Comparison of ENCODE assay signal across 22 cellular contexts in the genomic region with DNA sequence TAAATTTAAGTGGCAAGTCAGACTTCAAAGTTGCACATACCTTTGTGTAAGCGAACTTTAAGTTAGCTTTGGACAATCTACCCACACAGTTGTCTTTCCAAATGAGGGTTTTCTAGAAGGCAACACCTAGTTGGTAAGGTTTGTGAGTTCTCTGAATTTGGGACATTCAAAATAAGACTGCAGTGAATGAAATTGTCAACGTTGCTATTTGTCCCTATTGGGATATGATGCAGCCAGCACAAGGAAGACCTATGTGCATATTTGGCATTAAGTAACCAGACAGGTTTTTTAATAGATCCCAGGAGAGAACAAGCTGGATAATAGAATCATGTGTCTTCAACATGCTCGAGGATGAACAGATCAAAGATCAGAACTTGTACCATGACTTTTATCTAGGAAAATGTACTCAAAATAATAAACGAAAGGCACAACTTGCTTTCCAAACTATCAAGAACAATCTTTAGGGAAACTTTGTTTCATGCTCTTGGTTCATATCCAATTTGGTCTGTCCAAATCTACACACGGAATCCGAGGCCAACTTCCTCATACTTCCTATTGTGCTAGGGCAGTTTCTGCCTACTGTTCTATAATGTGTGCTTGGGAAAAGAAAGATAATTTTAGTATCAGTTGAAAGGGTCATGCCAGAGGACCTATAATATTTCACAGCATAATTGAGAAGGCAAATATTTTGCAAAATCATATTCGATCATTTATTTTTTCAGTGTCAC.
"Had no signal": no experiment of that assay in that cellular context is flagged by ENCODE, and none has a peak within 500 bp of the region (broad histone marks: within the 10 kb centered on the region; RNA-seq: fewer than 3 reads in every experiment).

No MANE protein-coding gene starts in this region.

- H3K27me3 ChIP-seq: brain microvascular endothelial cell, gastrocnemius medialis, neutrophil, right lobe of liver, uterus had no signal

- H3K4me1 ChIP-seq: gastrocnemius medialis, left ventricle myocardium inferior, right lobe of liver, uterus had no signal

- H3K9me3 ChIP-seq: gastrocnemius medialis, left ventricle myocardium inferior, mucosa of descending colon, neutrophil, right lobe of liver, uterus had no signal

- H3K36me3 ChIP-seq: brain microvascular endothelial cell, gastrocnemius medialis, left ventricle myocardium inferior, neutrophil, right lobe of liver, uterus had no signal

- ATAC-seq: gastrocnemius medialis, mucosa of descending colon, T-helper 17 cell had no signal

- DNase-seq: activated CD4-positive, alpha-beta memory T cell treated with anti-CD3 and anti-CD28 coated beads for 36 hours; activated CD4-positive, alpha-beta T cell treated with anti-CD3 and anti-CD28 coated beads, Interleukin-2, amount 10 ng/mL, durations not matched to agents 24 days and 14 days; activated CD4-positive, CD25-positive, alpha-beta regulatory T cell treated with anti-CD3 and anti-CD28 coated beads, Interleukin-2, amount 50 U/mL, for 72 hours; activated CD8-positive, alpha-beta memory T cell treated with anti-CD3 and anti-CD28 coated beads, Interleukin-2, amount 50 U/mL, for 48 hours; activated gamma-delta T cell; activated naive CD4-positive, alpha-beta T cell treated with anti-CD3 and anti-CD28 coated beads, Interleukin-2, amount 10 ng/mL, durations not matched to agents 7 days and 5 days; activated T-cell treated with anti-CD3 and anti-CD28 coated beads, Interleukin-2, amount 50 U/mL, for 24 hours; amniotic stem cell; brain microvascular endothelial cell; gastrocnemius medialis; glutamatergic neuron; left ventricle myocardium inferior; mucosa of descending colon; right lobe of liver; stimulated activated CD4-positive, alpha-beta T cell treated with anti-CD3 and anti-CD28 coated beads, Interleukin-4, amount 100 ng/mL, for 1 hour; substantia nigra; T-helper 17 cell; uterus had no signal

- FAIRE-seq: astrocyte, islet of Langerhans had no signal

- H3K4me3 ChIP-seq: coronary artery, gastrocnemius medialis, left ventricle myocardium inferior, mucosa of descending colon, right lobe of liver, uterus had no signal

- H3K27ac ChIP-seq: brain microvascular endothelial cell, coronary artery, gastrocnemius medialis, left ventricle myocardium inferior, neutrophil, right lobe of liver, uterus had no signal
